In genomic region chr6:161802231-161802630, GRCh38 we compare ENCODE assay signal across 22 cellular contexts.
"Had no signal": no experiment of that assay in that cellular context is flagged by ENCODE, and none has a peak within 500 bp of the region (broad histone marks: within the 10 kb centered on the region; RNA-seq: fewer than 3 reads in every experiment).

No MANE protein-coding gene starts in this region.

- H3K4me3 ChIP-seq: colonic mucosa, gastroesophageal sphincter, heart left ventricle, hepatocyte, left lung, lower lobe of right lung had no signal

- H3K4me2 ChIP-seq: hepatocyte had no signal

- H2AFZ ChIP-seq: hepatocyte had no signal

- ATAC-seq: esophagus mucosa, foreskin keratinocyte, gastroesophageal sphincter, heart left ventricle, left cardiac atrium, left lung, left ventricle myocardium superior had no signal

- H3K4me1 Mint-ChIP-seq: immature natural killer cell had no signal

- H3K27ac ChIP-seq: colonic mucosa, epithelial cell of prostate, foreskin keratinocyte, gastroesophageal sphincter, heart left ventricle, hepatocyte, left lung, lower lobe of right lung had no signal

- H3K27me3 ChIP-seq: colonic mucosa, foreskin keratinocyte, gastroesophageal sphincter, heart left ventricle, hepatocyte, left lung had no signal

- H3K4me3 Mint-ChIP-seq: dendritic cell treated with granulocyte-macrophage colony-stimulating factor and Interleukin-4, amounts not matched to agents 40 ng/mL and 50 ng/mL, for 4 days; immature natural killer cell had no signal

- DNase-seq: cerebellar nuclear complex; colonic mucosa; cortex of kidney; effector CD4-positive, alpha-beta T cell; effector memory CD4-positive, alpha-beta T cell; erythroblast; foreskin keratinocyte; heart left ventricle; hypothalamus; immature natural killer cell; islet precursor cell; left cardiac atrium; left lung; left ventricle myocardium superior; lower lobe of right lung; midbrain had no signal

- H3K36me3 ChIP-seq: colonic mucosa, gastroesophageal sphincter, heart left ventricle, left lung, lower lobe of right lung had no signal

- H3K9me3 Mint-ChIP-seq: dendritic cell treated with granulocyte-macrophage colony-stimulating factor and Interleukin-4, amounts not matched to agents 40 ng/mL and 50 ng/mL, for 4 days had no signal

- H3K27me3 Mint-ChIP-seq: dendritic cell treated with granulocyte-macrophage colony-stimulating factor and Interleukin-4, amounts not matched to agents 40 ng/mL and 50 ng/mL, for 4 days had no signal

- FAIRE-seq: frontal cortex had no signal

- H3K9me3 ChIP-seq: colonic mucosa, gastroesophageal sphincter, left lung, lower lobe of right lung had no signal

- H3K4me1 ChIP-seq: colonic mucosa, foreskin keratinocyte, gastroesophageal sphincter, heart left ventricle, left lung, lower lobe of right lung had no signal

- H3K27ac Mint-ChIP-seq: dendritic cell treated with granulocyte-macrophage colony-stimulating factor and Interleukin-4, amounts not matched to agents 40 ng/mL and 50 ng/mL, for 4 days; immature natural killer cell had no signal

- H3K36me3 Mint-ChIP-seq: immature natural killer cell had no signal
